In the genomic region with DNA sequence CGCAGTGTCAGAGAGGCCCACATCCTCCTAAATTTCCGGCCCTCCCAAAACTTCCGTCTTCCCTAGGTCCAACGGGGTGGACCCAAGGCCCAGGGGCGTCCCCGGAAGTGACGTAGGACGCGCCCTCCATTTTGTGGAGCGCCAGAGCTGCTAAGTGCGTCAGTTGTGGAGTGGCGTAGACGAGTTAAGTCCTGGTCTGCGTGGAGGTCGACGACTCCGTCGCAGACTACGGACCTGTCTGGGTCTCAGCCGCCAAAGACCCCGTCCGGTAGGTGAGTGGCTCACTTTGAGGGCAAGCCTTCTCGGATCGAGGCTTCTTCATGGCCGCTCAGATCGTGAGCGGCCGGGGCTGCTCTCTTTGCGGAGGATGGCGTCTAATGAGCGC, we compare ENCODE assay signal across 1 cellular context.
A peak's percentile ranks its signal among the peaks of the same experiment; 100 is the strongest.
TF ChIP-seq lines count a peak whose summit lies in the region.

A gene (plus strand): TSS at position 159 of the 385 bp plus-strand sequence. CDS start 1,015 bp downstream, outside the sequence.

TF ChIP-seq in GM12878, 131 proteins besides CTCF, POLR2A, EP300 and RAD21 (continued from another document):
- TF ChIP-seq, protein P1, sequence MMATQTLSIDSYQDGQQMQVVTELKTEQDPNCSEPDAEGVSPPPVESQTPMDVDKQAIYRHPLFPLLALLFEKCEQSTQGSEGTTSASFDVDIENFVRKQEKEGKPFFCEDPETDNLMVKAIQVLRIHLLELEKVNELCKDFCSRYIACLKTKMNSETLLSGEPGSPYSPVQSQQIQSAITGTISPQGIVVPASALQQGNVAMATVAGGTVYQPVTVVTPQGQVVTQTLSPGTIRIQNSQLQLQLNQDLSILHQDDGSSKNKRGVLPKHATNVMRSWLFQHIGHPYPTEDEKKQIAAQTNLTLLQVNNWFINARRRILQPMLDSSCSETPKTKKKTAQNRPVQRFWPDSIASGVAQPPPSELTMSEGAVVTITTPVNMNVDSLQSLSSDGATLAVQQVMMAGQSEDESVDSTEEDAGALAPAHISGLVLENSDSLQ (IDR thresholded peaks at IDR 0.05) = peak; percentile 69
- TF ChIP-seq NFIC (IDR thresholded peaks at IDR 0.05; ENCODE audit: low read depth, low read length) (peak; percentile 35; the same call in 1 of the 2 replicates), SMAD5 (IDR thresholded peaks at IDR 0.05; ENCODE audit: low read depth) (peak; percentile 98), POU2F2 (IDR thresholded peaks at IDR 0.05; ENCODE audit: borderline replicate concordance, low read depth, low read length) (peak; percentile 96), SMC3 (IDR thresholded peaks at IDR 0.05; ENCODE audit: borderline replicate concordance, low read length) (no peak), CHD1 (IDR thresholded peaks at IDR 0.05; ENCODE audit: low read depth, low read length) (no peak), POLR2AphosphoS5 (IDR thresholded peaks at IDR 0.05; ENCODE audit: low read length) (peak; percentile 100), KDM1A (IDR thresholded peaks at IDR 0.05; ENCODE audit: borderline replicate concordance) (no peak), CREM (IDR thresholded peaks at IDR 0.05; ENCODE audit: low read depth) (peak; percentile 98), GABPA (IDR thresholded peaks at IDR 0.05; ENCODE audit: low read depth) (peak; percentile 88), CREB1 (IDR thresholded peaks at IDR 0.05; ENCODE audit: low read depth) (peak; percentile 97), YY1 (IDR thresholded peaks at IDR 0.05; ENCODE audit: low read depth, low read length) (peak; percentile 98), PML (IDR thresholded peaks at IDR 0.05; ENCODE audit: low read length) (peak; percentile 99), IRF4 (IDR thresholded peaks at IDR 0.05; ENCODE audit: low read depth, low read length) (0 out of 2 replicates have a peak, but pooled peaks have one; percentile 33), IKZF1 (conservative IDR thresholded peaks at IDR 0.05) (peak; percentile 86), ATF7 (IDR thresholded peaks at IDR 0.05; ENCODE audit: low read depth) (peak; percentile 89)
- TF ChIP-seq, protein P2, sequence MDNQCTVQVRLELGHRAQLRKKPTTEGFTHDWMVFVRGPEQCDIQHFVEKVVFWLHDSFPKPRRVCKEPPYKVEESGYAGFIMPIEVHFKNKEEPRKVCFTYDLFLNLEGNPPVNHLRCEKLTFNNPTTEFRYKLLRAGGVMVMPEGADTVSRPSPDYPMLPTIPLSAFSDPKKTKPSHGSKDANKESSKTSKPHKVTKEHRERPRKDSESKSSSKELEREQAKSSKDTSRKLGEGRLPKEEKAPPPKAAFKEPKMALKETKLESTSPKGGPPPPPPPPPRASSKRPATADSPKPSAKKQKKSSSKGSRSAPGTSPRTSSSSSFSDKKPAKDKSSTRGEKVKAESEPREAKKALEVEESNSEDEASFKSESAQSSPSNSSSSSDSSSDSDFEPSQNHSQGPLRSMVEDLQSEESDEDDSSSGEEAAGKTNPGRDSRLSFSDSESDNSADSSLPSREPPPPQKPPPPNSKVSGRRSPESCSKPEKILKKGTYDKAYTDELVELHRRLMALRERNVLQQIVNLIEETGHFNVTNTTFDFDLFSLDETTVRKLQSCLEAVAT (IDR thresholded peaks at IDR 0.05) = peak; percentile 26
- TF ChIP-seq, protein P3, sequence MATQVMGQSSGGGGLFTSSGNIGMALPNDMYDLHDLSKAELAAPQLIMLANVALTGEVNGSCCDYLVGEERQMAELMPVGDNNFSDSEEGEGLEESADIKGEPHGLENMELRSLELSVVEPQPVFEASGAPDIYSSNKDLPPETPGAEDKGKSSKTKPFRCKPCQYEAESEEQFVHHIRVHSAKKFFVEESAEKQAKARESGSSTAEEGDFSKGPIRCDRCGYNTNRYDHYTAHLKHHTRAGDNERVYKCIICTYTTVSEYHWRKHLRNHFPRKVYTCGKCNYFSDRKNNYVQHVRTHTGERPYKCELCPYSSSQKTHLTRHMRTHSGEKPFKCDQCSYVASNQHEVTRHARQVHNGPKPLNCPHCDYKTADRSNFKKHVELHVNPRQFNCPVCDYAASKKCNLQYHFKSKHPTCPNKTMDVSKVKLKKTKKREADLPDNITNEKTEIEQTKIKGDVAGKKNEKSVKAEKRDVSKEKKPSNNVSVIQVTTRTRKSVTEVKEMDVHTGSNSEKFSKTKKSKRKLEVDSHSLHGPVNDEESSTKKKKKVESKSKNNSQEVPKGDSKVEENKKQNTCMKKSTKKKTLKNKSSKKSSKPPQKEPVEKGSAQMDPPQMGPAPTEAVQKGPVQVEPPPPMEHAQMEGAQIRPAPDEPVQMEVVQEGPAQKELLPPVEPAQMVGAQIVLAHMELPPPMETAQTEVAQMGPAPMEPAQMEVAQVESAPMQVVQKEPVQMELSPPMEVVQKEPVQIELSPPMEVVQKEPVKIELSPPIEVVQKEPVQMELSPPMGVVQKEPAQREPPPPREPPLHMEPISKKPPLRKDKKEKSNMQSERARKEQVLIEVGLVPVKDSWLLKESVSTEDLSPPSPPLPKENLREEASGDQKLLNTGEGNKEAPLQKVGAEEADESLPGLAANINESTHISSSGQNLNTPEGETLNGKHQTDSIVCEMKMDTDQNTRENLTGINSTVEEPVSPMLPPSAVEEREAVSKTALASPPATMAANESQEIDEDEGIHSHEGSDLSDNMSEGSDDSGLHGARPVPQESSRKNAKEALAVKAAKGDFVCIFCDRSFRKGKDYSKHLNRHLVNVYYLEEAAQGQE (IDR thresholded peaks at IDR 0.05; ENCODE audit: low read depth, low read length) = no peak
- TF ChIP-seq, protein P4, sequence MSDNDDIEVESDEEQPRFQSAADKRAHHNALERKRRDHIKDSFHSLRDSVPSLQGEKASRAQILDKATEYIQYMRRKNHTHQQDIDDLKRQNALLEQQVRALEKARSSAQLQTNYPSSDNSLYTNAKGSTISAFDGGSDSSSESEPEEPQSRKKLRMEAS (IDR thresholded peaks at IDR 0.05; ENCODE audit: low read depth, low read length) = no peak
- TF ChIP-seq, protein P5, sequence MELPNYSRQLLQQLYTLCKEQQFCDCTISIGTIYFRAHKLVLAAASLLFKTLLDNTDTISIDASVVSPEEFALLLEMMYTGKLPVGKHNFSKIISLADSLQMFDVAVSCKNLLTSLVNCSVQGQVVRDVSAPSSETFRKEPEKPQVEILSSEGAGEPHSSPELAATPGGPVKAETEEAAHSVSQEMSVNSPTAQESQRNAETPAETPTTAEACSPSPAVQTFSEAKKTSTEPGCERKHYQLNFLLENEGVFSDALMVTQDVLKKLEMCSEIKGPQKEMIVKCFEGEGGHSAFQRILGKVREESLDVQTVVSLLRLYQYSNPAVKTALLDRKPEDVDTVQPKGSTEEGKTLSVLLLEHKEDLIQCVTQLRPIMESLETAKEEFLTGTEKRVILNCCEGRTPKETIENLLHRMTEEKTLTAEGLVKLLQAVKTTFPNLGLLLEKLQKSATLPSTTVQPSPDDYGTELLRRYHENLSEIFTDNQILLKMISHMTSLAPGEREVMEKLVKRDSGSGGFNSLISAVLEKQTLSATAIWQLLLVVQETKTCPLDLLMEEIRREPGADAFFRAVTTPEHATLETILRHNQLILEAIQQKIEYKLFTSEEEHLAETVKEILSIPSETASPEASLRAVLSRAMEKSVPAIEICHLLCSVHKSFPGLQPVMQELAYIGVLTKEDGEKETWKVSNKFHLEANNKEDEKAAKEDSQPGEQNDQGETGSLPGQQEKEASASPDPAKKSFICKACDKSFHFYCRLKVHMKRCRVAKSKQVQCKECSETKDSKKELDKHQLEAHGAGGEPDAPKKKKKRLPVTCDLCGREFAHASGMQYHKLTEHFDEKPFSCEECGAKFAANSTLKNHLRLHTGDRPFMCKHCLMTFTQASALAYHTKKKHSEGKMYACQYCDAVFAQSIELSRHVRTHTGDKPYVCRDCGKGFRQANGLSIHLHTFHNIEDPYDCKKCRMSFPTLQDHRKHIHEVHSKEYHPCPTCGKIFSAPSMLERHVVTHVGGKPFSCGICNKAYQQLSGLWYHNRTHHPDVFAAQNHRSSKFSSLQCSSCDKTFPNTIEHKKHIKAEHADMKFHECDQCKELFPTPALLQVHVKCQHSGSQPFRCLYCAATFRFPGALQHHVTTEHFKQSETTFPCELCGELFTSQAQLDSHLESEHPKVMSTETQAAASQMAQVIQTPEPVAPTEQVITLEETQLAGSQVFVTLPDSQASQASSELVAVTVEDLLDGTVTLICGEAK (IDR thresholded peaks at IDR 0.05; ENCODE audit: borderline replicate concordance) = peak; percentile 89
